23 cellular contexts compared by ENCODE assay signal in the genomic region with DNA sequence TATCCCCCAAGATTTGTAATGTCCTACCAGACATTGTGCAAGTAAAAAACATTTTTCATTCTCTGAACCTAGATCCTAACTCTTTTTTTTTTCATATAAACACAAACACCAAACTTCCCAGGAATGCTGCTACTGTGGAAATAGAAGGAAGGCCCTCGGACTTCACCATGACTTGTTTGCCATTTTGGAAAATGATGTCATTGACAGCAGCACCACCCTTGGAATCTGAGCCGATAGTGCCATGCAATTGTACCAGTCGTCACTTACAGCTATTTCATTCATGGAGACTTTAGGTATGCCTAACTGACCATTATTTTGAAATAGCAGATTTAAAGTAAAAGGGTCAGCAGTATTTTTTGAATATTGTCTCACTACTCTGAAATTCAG.
DNase-seq lines count a peak whose midpoint lies in the region; ATAC-seq and TF ChIP-seq lines count a peak whose summit lies in the region.
"Had no signal": no experiment of that assay in that cellular context is flagged by ENCODE, and none has a peak within 500 bp of the region (broad histone marks: within the 10 kb centered on the region; RNA-seq: fewer than 3 reads in every experiment).

No MANE protein-coding gene starts in this region.

- CTCF ChIA-PET in HEK293 (lab: Yijun Ruan, JAX): interaction anchor here (0.5 to 5.8 kb wide), 6 partner anchors 97 to 353 kb away, joined by 3 to 41 read pairs (median 4); no protein-coding TSS in a partner anchor

- in situ Hi-C loops in gastrocnemius medialis (cut with MboI; ENCODE audit: low sequenced_read_pairs in 4 of 4): loop anchor here (5.0 to 10.0 kb wide), 3 partner anchors 79 to 341 kb away; partner anchors contain the start of gene BHLHE40 (in 1 of the 4)

- ATAC-seq in gastrocnemius medialis (peak; percentile 43 to 58), HG02884 (IDR thresholded peaks at IDR 0.05; ENCODE audit: unreplicated experiment) (no peak)

- intact Hi-C loops in gastrocnemius medialis (cut with DNase I; ENCODE audit: low total_unique reads): loop anchor here (2.0 kb wide), 1 partner anchor 17 kb away; no protein-coding TSS in a partner anchor

- TF ChIP-seq CTCF in AG10803 (conservative IDR thresholded peaks at IDR 0.05; ENCODE audit: low read length): no peak
- no peak for TF ChIP-seq CTCF in HEK293 (tag by site-specific recombination; IDR thresholded peaks at IDR 0.05)
- TF ChIP-seq CTCF in gastrocnemius medialis (IDR thresholded peaks at IDR 0.05 in 4 of 5, conservative IDR thresholded peaks at IDR 0.05 in 1 of 5): no peak

- H3K9me3 ChIP-seq in HEK293 (ENCODE audit: control insufficient read depth, insufficient read depth, low read depth, low read length) (no peaks in the 10 kb centered on the region), gastrocnemius medialis (no peaks in the 10 kb centered on the region)
- H3K9me3 ChIP-seq: heart left ventricle, Peyer's patch, stomach had no signal

- peaks cover 3% of the 10 kb centered on the region for H3K4me1 ChIP-seq in HEK293 (ENCODE audit: control insufficient read depth, insufficient read depth, low read length)
- H3K4me1 ChIP-seq in gastrocnemius medialis: peaks cover 43 to 51% of the 10 kb centered on the region in 2 donors

- H3K27ac ChIP-seq in HEK293 (ENCODE audit: extremely low read depth, low read depth, low read length): no peak overlapping the region
- peak overlapping the region; percentile 65 to 82 (median 71) for H3K27ac ChIP-seq in gastrocnemius medialis

- DNase-seq in AG10803 (ENCODE audit: low read depth) (peak; percentile 12), fibroblast of gingiva (ENCODE audit: low read depth) (peak; percentile 37), gastrocnemius medialis (peak; percentile 42 to 62), MV-4-11 (lab: John Stamatoyannopoulos, UW) (no peak), Ammon's horn (ENCODE audit: low spot score) (no peak), GDM1 (lab: John Stamatoyannopoulos, UW) (no peak)
- DNase-seq: ACHN; activated CD4-positive, alpha-beta T cell treated with anti-CD3 and anti-CD28 coated beads, Interleukin-2, amount 10 ng/mL, durations not matched to agents 7 days and 5 days; activated CD8-positive, alpha-beta memory T cell treated with anti-CD3 and anti-CD28 coated beads, Interleukin-2, amount 50 U/mL, for 4 hours; activated effector memory CD4-positive, alpha-beta T cell treated with Interleukin-2 at 50 U/mL for 16 hours; CD4-positive, alpha-beta memory T cell; DMS 273 treated with DMSO at 0.1 percent for 48 hours; H7; IMR-90; NCI-H1417 treated with DMSO at 0.1 percent for 48 hours; NCI-H510A treated with DMSO at 0.1 percent for 48 hours; NK-92 treated with Interleukin-12 subunit alpha and Interleukin-12 subunit beta, amount 100 ng/mL, for 24 hours; Peyer's patch; stimulated activated CD4-positive, alpha-beta T cell treated with anti-CD3 and anti-CD28 coated beads, Interleukin-4, amount 100 ng/mL, for 24 hours; stomach had no signal

- no peaks in the 10 kb centered on the region for H3K27me3 ChIP-seq in gastrocnemius medialis
- H3K27me3 ChIP-seq: heart left ventricle, Peyer's patch, stomach had no signal

- no peak overlapping the region for H3K4me3 ChIP-seq in AG10803 (ENCODE audit: low read length)
- no peak overlapping the region for H3K4me3 ChIP-seq in HEK293 (ENCODE audit: low read depth, low read length)
- no peak overlapping the region for H3K4me3 ChIP-seq in gastrocnemius medialis
- H3K4me3 ChIP-seq: heart left ventricle, Peyer's patch, stomach had no signal

- POLR2A ChIA-PET in HEK293 (lab: Yijun Ruan, JAX): no interaction called here

- TF ChIP-seq POLR2A in gastrocnemius medialis (IDR thresholded peaks at IDR 0.05): no peak

- H3K36me3 ChIP-seq in HEK293 (ENCODE audit: control insufficient read depth in 2 of 2, insufficient read depth in 1 of 2, low read length in 2 of 2) (no peaks in the 10 kb centered on the region), gastrocnemius medialis (no peaks in the 10 kb centered on the region)
- H3K36me3 ChIP-seq: heart left ventricle, Peyer's patch, stomach had no signal

TF ChIP-seq in HEK293, 187 proteins besides CTCF, POLR2A, EP300 and RAD21:
- TF ChIP-seq ATF2 (tag by site-specific recombination; IDR thresholded peaks at IDR 0.05; ENCODE audit: low read depth) (peak; percentile 43; the same call in 1 of the 2 replicates), OSR2 (tag by site-specific recombination; IDR thresholded peaks at IDR 0.05) (no peak), ZNF140 (tag by site-specific recombination; IDR thresholded peaks at IDR 0.05) (no peak), ZXDB (tag by site-specific recombination; IDR thresholded peaks at IDR 0.05) (no peak), PRDM10 (tag by site-specific recombination; IDR thresholded peaks at IDR 0.05) (no peak), ZNF292 (tag by site-specific recombination; IDR thresholded peaks at IDR 0.05; ENCODE audit: borderline replicate concordance, low read depth) (no peak), ZNF610 (tag by site-specific recombination; IDR thresholded peaks at IDR 0.05; ENCODE audit: borderline replicate concordance) (no peak)

Comparison
In these comparisons a context has a peak if more than half of its experiments do, and no peak if none do; other contexts are left out.
1. DNase-seq: peak in AG10803 (single experiment), fibroblast of gingiva (single experiment) and gastrocnemius medialis (2 of 2); none in MV-4-11 (single experiment), Ammon's horn (single experiment) and GDM1 (single experiment).